9 cellular contexts compared by ENCODE assay signal in genomic region chr2:9738718-9739496, GRCh38.
DNase-seq lines count a peak whose midpoint lies in the region; ATAC-seq and TF ChIP-seq lines count a peak whose summit lies in the region.
"Had no signal": no experiment of that assay in that cellular context is flagged by ENCODE, and none has a peak within 500 bp of the region (broad histone marks: within the 10 kb centered on the region; RNA-seq: fewer than 3 reads in every experiment).

No MANE protein-coding gene starts in this region.

- peaks cover 4% of the 10 kb centered on the region for H3K27me3 Mint-ChIP-seq in activated T-helper 1 cell treated with anti-CD3 and anti-CD28 coated beads, Interleukin-12 subunit alpha, Interleukin-12 subunit beta, Interleukin-2, Interleukin-4 antibody, amounts not matched to agents 30 ng/mL and 10 ng/mL and 1 ng/mL, durations not matched to agents 14 hours and 24 hours and 36 hours (ENCODE audit: insufficient read depth)

- H3K27ac ChIP-seq in breast epithelium (peak overlapping the region; percentile 53 to 64), mammary epithelial cell (ENCODE audit: insufficient read depth, low read depth, low read length) (no peak overlapping the region), left lung (peak overlapping the region; percentile 55 to 61), vagina (peak overlapping the region; percentile 72)

- peak overlapping the region; percentile 69 for H3K4me3 Mint-ChIP-seq in activated T-helper 1 cell treated with anti-CD3 and anti-CD28 coated beads, Interleukin-12 subunit alpha, Interleukin-12 subunit beta, Interleukin-2, Interleukin-4 antibody, amounts not matched to agents 30 ng/mL and 10 ng/mL and 1 ng/mL, durations not matched to agents 14 hours and 24 hours and 36 hours

- peak overlapping the region; percentile 66 for H3K27ac Mint-ChIP-seq in activated T-helper 1 cell treated with anti-CD3 and anti-CD28 coated beads, Interleukin-12 subunit alpha, Interleukin-12 subunit beta, Interleukin-2, Interleukin-4 antibody, amounts not matched to agents 30 ng/mL and 10 ng/mL and 1 ng/mL, durations not matched to agents 14 hours and 24 hours and 36 hours

- peaks cover 3% of the 10 kb centered on the region for H3K36me3 Mint-ChIP-seq in activated T-helper 1 cell treated with anti-CD3 and anti-CD28 coated beads, Interleukin-12 subunit alpha, Interleukin-12 subunit beta, Interleukin-2, Interleukin-4 antibody, amounts not matched to agents 30 ng/mL and 10 ng/mL and 1 ng/mL, durations not matched to agents 14 hours and 24 hours and 36 hours (ENCODE audit: low read depth)

- H3K36me3 ChIP-seq in breast epithelium (no peaks in the 10 kb centered on the region), mammary epithelial cell (ENCODE audit: insufficient read depth, low read length) (no peaks in the 10 kb centered on the region), left lung (no peaks in the 10 kb centered on the region), vagina (no peaks in the 10 kb centered on the region)

- peaks cover 38% of the 10 kb centered on the region for H3K4me1 Mint-ChIP-seq in activated T-helper 1 cell treated with anti-CD3 and anti-CD28 coated beads, Interleukin-12 subunit alpha, Interleukin-12 subunit beta, Interleukin-2, Interleukin-4 antibody, amounts not matched to agents 30 ng/mL and 10 ng/mL and 1 ng/mL, durations not matched to agents 14 hours and 24 hours and 36 hours (ENCODE audit: low read depth)

- TF ChIP-seq CTCF in breast epithelium (IDR thresholded peaks at IDR 0.05) (no peak), mammary epithelial cell (conservative IDR thresholded peaks at IDR 0.05 in 1 of 2, IDR thresholded peaks at IDR 0.05 in 1 of 2; ENCODE audit: extremely low read depth in 1 of 2, insufficient read depth in 1 of 2, low read depth in 1 of 2, low read length in 2 of 2) (no peak), left lung (IDR thresholded peaks at IDR 0.05) (no peak), vagina (IDR thresholded peaks at IDR 0.05) (no peak)

- H3K9me3 Mint-ChIP-seq in activated T-helper 1 cell treated with anti-CD3 and anti-CD28 coated beads, Interleukin-12 subunit alpha, Interleukin-12 subunit beta, Interleukin-2, Interleukin-4 antibody, amounts not matched to agents 30 ng/mL and 10 ng/mL and 1 ng/mL, durations not matched to agents 14 hours and 24 hours and 36 hours = peaks cover 15% of the 10 kb centered on the region

- no TSS peak for BruUV-seq in mammary epithelial cell (replicated peaks; lab: Mats Ljungman, UMichigan)

- CTCF ChIA-PET in mammary epithelial cell (lab: Charles Lee; ENCODE audit: low non-redundant PET) = no interaction called here

- DNase-seq in breast epithelium (ENCODE audit: low spot score in 2 of 2) (no peak), mammary epithelial cell (no peak), left lung (no peak), vagina (ENCODE audit: extremely low spot score in 2 of 2) (no peak), NCI-H1694 treated with DMSO at 0.1 percent for 48 hours (lab: John Stamatoyannopoulos, UW) (no peak), NCI-H2029 treated with DMSO at 0.1 percent for 48 hours (lab: John Stamatoyannopoulos, UW) (no peak)
- no peak for DNase-seq in activated T-helper 1 cell treated with anti-CD3 and anti-CD28 coated beads, Interleukin-12 subunit alpha, Interleukin-12 subunit beta, Interleukin-2, Interleukin-4 antibody, amounts not matched to agents 30 ng/mL and 10 ng/mL and 1 ng/mL, durations not matched to agents 14 hours and 24 hours and 36 hours (ENCODE audit: low spot score)
- DNase-seq: NCI-H2171 treated with DMSO at 0.1 percent for 48 hours had no signal

- ATAC-seq in left lung = peak; percentile 51
- ATAC-seq in GM21360 (IDR thresholded peaks at IDR 0.05; ENCODE audit: unreplicated experiment) = no peak

- H2AFZ ChIP-seq in mammary epithelial cell (ENCODE audit: low read depth, low read length) = no peak overlapping the region

- H3K27me3 ChIP-seq in breast epithelium = no peaks in the 10 kb centered on the region
- H3K27me3 ChIP-seq in mammary epithelial cell (ENCODE audit: insufficient read depth, low read length) = no peaks in the 10 kb centered on the region
- no peaks in the 10 kb centered on the region for H3K27me3 ChIP-seq in left lung
- no peaks in the 10 kb centered on the region for H3K27me3 ChIP-seq in vagina

- no peak overlapping the region for H3K4me2 ChIP-seq in mammary epithelial cell (ENCODE audit: insufficient read depth, low read depth, low read length)

- no peak overlapping the region for H3K9ac ChIP-seq in mammary epithelial cell (ENCODE audit: insufficient read depth, low read length)

- no peak for TF ChIP-seq POLR2A in breast epithelium (IDR thresholded peaks at IDR 0.05)
- TF ChIP-seq POLR2A in vagina (IDR thresholded peaks at IDR 0.05) = no peak

- H3K4me3 ChIP-seq in breast epithelium (peak overlapping the region; percentile 31 to 47 (median 43)), mammary epithelial cell (replicated peaks in 1 of 3; ENCODE audit: insufficient read depth in 1 of 3, low read depth in 2 of 3, low read length in 3 of 3) (no peak overlapping the region), left lung (peak overlapping the region; percentile 11 to 18), vagina (peak overlapping the region; percentile 19 to 45)

- no peaks in the 10 kb centered on the region for H4K20me1 ChIP-seq in mammary epithelial cell (ENCODE audit: insufficient read depth, low read length)

- WGBS in mammary epithelial cell (ENCODE audit: low coverage, missing lambda C conversion rate) = 71% methylated on average over 19 of the region's 21 CpGs

- no peaks in the 10 kb centered on the region for H3K79me2 ChIP-seq in mammary epithelial cell (ENCODE audit: insufficient read depth, low read length)

- in situ Hi-C loops in mammary epithelial cell (cut with MboI; ENCODE audit: low sequenced_read_pairs in 2 of 2) = no loop called here

- H3K4me1 ChIP-seq in breast epithelium (no peaks in the 10 kb centered on the region), mammary epithelial cell (ENCODE audit: insufficient read depth, low read length) (peaks cover 24% of the 10 kb centered on the region), left lung (peaks cover 0 to 7% of the 10 kb centered on the region in 2 donors), vagina (peaks cover 10% of the 10 kb centered on the region)

- dilution Hi-C loops in mammary epithelial cell (cut with HindIII; ENCODE audit: low sequenced_read_pairs) = no loop called here

- H3K9me3 ChIP-seq in breast epithelium (peaks cover 0 to 1% of the 10 kb centered on the region in 2 donors), mammary epithelial cell (replicated peaks; ENCODE audit: insufficient read depth, low read length) (no peaks in the 10 kb centered on the region), left lung (peaks cover 0 to 11% of the 10 kb centered on the region in 2 donors), vagina (no peaks in the 10 kb centered on the region)

- intact Hi-C loops in breast epithelium (cut with DNase I; ENCODE audit: low total_unique reads) = no loop called here
- intact Hi-C loops in mammary epithelial cell (cut with micrococcal nuclease) = no loop called here
- intact Hi-C loops in activated T-helper 1 cell treated with anti-CD3 and anti-CD28 coated beads, Interleukin-12 subunit alpha, Interleukin-12 subunit beta, Interleukin-2, Interleukin-4 antibody, amounts not matched to agents 30 ng/mL and 10 ng/mL and 1 ng/mL, durations not matched to agents 14 hours and 24 hours and 36 hours (cut with micrococcal nuclease) = loop anchor here (1.0 kb wide), 1 partner anchor 13 kb away; no protein-coding TSS in a partner anchor
- intact Hi-C loops in left lung (cut with DNase I) = no loop called here
- intact Hi-C loops in vagina (cut with DNase I) = no loop called here

Comparison
In these comparisons a context has a peak if more than half of its experiments do, and no peak if none do; other contexts are left out.
1. H3K4me3 ChIP-seq: peak in breast epithelium (3 of 3), left lung (2 of 2) and vagina (2 of 2); none in mammary epithelial cell (0 of 3).